1 cellular context compared by ENCODE assay signal in genomic region chr5:151219138-151219537, GRCh38.
TF ChIP-seq lines count a peak whose summit lies in the region.

No MANE protein-coding gene starts in this region.

TF ChIP-seq in HepG2, 621 proteins besides CTCF, POLR2A, EP300 and RAD21:
- no peak for TF ChIP-seq BHLHE40 (IDR thresholded peaks at IDR 0.05; ENCODE audit: low read length)
